In the genomic region with DNA sequence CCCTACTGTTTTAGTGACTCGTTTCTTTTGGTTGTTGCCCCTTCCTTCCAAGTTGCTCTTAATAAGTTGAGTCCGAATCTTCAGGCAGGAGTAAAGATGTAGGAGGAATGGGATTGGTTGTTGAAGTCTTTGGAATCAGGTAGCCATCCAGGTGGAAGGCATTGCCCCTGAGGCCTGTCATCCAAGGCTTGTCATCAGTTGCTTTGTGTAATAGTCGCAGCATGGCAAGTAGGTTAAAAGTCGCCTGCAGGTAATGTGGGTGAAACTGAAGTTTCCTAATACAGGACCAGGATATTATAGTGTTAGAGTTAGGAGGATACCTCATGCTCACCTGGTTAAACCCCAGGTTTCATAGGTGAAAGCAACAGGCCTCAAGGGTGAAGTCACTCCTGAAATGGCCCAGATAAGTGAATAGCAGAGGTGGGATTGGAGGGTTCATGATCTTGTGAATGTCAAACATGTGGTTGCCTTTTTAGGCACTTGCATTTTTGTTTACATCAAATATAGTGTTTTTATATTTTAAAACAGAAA, we compare ENCODE assay signal across 8 cellular contexts. TPM values are rescaled to one million over a fixed set of nuclear protein-coding genes. Genes with fewer than 3 reads are reported as not detected.
A peak's percentile ranks its signal among the peaks of the same experiment; 100 is the strongest.
DNase-seq lines count a peak whose midpoint lies in the region; ATAC-seq and TF ChIP-seq lines count a peak whose summit lies in the region.

No MANE protein-coding gene starts in this region.

- DNase-seq in SJCRH30 (no peak), fibroblast of mammary gland (ENCODE audit: low read depth) (no peak), progenitor cell of endocrine pancreas (ENCODE audit: low spot score, unreplicated experiment) (no peak), HT-29 (ENCODE audit: low spot score) (no peak), KG1 (lab: John Stamatoyannopoulos, UW) (no peak)

- no peaks in the 10 kb centered on the region; the same call in 1 of the 2 replicates for H3K36me3 ChIP-seq in ES-I3 (ENCODE audit: insufficient read depth, low read length)
- no peaks in the 10 kb centered on the region for H3K36me3 ChIP-seq in SJCRH30

- no peaks in the 10 kb centered on the region for H3K27me3 Mint-ChIP-seq in progenitor cell of endocrine pancreas

- H3K4me1 Mint-ChIP-seq in progenitor cell of endocrine pancreas (ENCODE audit: low read depth): peaks cover 14% of the 10 kb centered on the region

- H3K9ac ChIP-seq in ES-I3 (ENCODE audit: low read depth, low read length): peak overlapping the region; percentile 88; the same call in 1 of the 2 replicates

- no peak for TF ChIP-seq CTCF in fibroblast of mammary gland (conservative IDR thresholded peaks at IDR 0.05; ENCODE audit: control insufficient read depth, insufficient read depth, low read depth, low read length)
- TF ChIP-seq CTCF in progenitor cell of endocrine pancreas (IDR thresholded peaks at IDR 0.05; ENCODE audit: unreplicated experiment): no peak

- H3K9me3 ChIP-seq in ES-I3 (ENCODE audit: control insufficient read depth, insufficient read depth, low read length) (no peaks in the 10 kb centered on the region), SJCRH30 (replicated peaks) (no peaks in the 10 kb centered on the region)

- peak overlapping the region; percentile 91 for H3K4me3 Mint-ChIP-seq in progenitor cell of endocrine pancreas (ENCODE audit: low read depth)

- H3K27me3 ChIP-seq in SJCRH30: no peaks in the 10 kb centered on the region

- peaks cover 3% of the 10 kb centered on the region for H3K9me3 Mint-ChIP-seq in progenitor cell of endocrine pancreas (ENCODE audit: low read depth)

- ATAC-seq in GM18858 (IDR thresholded peaks at IDR 0.05; ENCODE audit: unreplicated experiment) (no peak), GM19351 (IDR thresholded peaks at IDR 0.05; ENCODE audit: unreplicated experiment) (no peak)

- peaks cover 13% of the 10 kb centered on the region for H3K36me3 Mint-ChIP-seq in progenitor cell of endocrine pancreas (ENCODE audit: insufficient read depth)

- H3K27ac Mint-ChIP-seq in progenitor cell of endocrine pancreas: peak overlapping the region; percentile 95

- H3K27ac ChIP-seq in SJCRH30: no peak overlapping the region

- H3K4me1 ChIP-seq in ES-I3 (ENCODE audit: insufficient read depth, low read length): peaks cover 8% of the 10 kb centered on the region; the same call in 1 of the 2 replicates
- H3K4me1 ChIP-seq in SJCRH30: no peaks in the 10 kb centered on the region

- peak overlapping the region; percentile 68 for H3K4me3 ChIP-seq in SJCRH30
- peak overlapping the region; percentile 83 for H3K4me3 ChIP-seq in fibroblast of mammary gland (ENCODE audit: control insufficient read depth, low read depth, low read length)

RNA-seq across cellular contexts. Expression of gene PCTP, which starts 0.9 kb away (rescaled TPM):
- total RNA-seq in SJCRH30 (2014; rRNA removed; shearing (Covaris generic)): 21.1 and 23.6 TPM in 2 replicates
- 25.4 and 27.9 TPM in 2 replicates for total RNA-seq in progenitor cell of endocrine pancreas
- total RNA-seq in HT-29 (2014; rRNA removed; shearing (Covaris generic)): 11.2 and 13.5 TPM in 2 replicates

RNA-seq across cellular contexts. Expression of gene TMEM100, which starts 29.1 kb away (rescaled TPM):
- total RNA-seq in SJCRH30 (2014; rRNA removed; shearing (Covaris generic)): 1.0 and 1.3 TPM in 2 replicates
- 1.1 and 1.2 TPM in 2 replicates for total RNA-seq in progenitor cell of endocrine pancreas
- total RNA-seq in HT-29 (2014; rRNA removed; shearing (Covaris generic)): not detected in 2 replicates
